In the genomic region with DNA sequence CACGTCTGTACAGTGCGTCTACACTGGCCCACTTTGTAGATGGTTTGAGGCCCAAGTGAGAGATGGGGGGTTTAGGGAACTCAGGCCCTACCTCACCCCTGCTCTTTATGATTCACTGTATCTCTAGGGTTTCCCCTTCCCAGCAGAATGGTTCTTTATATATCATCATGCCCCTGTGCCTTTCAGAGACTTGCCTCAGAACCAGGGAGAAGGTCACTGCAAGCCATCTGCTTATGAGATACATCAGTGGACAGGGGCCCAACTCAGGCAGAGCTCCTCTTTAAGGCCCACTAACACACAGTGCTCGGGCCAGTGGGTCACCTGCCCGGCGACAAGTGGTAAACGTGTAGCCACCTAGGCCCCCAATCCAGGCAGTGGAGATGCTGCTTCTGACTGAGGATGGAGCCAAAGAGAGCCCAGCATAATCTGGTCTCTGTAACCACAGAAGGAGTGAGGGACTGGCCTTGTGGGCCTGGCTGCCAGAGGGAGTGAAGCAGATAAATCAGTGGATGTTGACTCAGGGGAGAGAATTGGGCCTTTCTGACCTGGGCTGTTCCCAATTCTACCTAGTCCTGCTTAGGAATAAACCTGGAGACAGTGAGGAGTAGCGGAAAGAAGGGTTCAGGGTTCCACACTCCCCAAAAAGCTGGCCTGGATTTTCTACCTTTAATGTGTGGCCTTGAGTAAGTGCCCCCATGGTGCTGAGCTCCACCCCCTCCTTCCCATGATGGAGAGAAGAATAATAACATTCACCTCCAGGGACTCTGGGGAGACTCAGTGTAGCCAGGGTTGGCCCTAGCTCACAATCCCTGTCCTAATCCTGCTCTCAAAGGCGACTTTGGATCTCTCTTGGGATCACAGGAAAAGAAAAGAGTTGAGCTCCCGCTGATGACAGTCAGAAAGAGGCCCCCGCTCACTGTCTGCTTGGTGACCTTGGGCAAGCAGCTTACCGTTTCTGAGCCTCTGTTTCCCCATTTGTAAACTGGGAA, we compare ENCODE assay signal across 10 cellular contexts. TPM values are rescaled to one million over a fixed set of nuclear protein-coding genes. Genes with fewer than 3 reads are reported as not detected.
DNase-seq lines count a peak whose midpoint lies in the region; ATAC-seq, FAIRE-seq and TF ChIP-seq lines count a peak whose summit lies in the region.
"Had no signal": no experiment of that assay in that cellular context is flagged by ENCODE, and none has a peak within 500 bp of the region (broad histone marks: within the 10 kb centered on the region; RNA-seq: fewer than 3 reads in every experiment).

No MANE protein-coding gene starts in this region.

- peaks cover 18% of the 10 kb centered on the region for H4K20me1 ChIP-seq in K562 (replicated peaks; ENCODE audit: control insufficient read depth, insufficient read depth, low read length)

- H3K27me3 Mint-ChIP-seq in activated T-cell treated with anti-CD3 and anti-CD28 coated beads, Interleukin-2, amount 50 U/mL, for 4 hours (ENCODE audit: low read depth), result no peaks in the 10 kb centered on the region
- no peaks in the 10 kb centered on the region for H3K27me3 Mint-ChIP-seq in memory B cell

- DNase-seq in activated T-cell treated with anti-CD3 and anti-CD28 coated beads, Interleukin-2, amount 50 U/mL, for 4 hours, result no peak
- DNase-seq in activated T-cell treated with anti-CD3 and anti-CD28 coated beads for 4 hours (no peak), K562 (ENCODE audit: extremely low read depth in 1 of 4, low spot score in 3 of 4) (no peak), memory B cell (ENCODE audit: low spot score in 2 of 2) (no peak), tibial nerve (ENCODE audit: low spot score in 2 of 2) (no peak), NCI-H2107 treated with DMSO at 0.1 percent for 48 hours (lab: John Stamatoyannopoulos, UW; ENCODE audit: unreplicated experiment) (no peak), amygdala (lab: John Stamatoyannopoulos, UW) (no peak)
- DNase-seq: DMS 273 treated with DMSO at 0.1 percent for 48 hours, H9 had no signal

- H3K27me3 ChIP-seq in K562 (ENCODE audit: control insufficient read depth in 2 of 2, insufficient read depth in 2 of 2, low read length in 2 of 2) (no peaks in the 10 kb centered on the region), tibial nerve (no peaks in the 10 kb centered on the region)

- TF ChIP-seq RAD21 in K562 (CRISPR knock-in tag; conservative IDR thresholded peaks at IDR 0.05 in 1 of 2, IDR thresholded peaks at IDR 0.05 in 1 of 2), result no peak

- POLR2A ChIA-PET in K562 (lab: Yijun Ruan, JAX), result interaction anchor here (0.6 to 2.6 kb wide), 10 partner anchors 8 to 709 kb away, joined by 3 to 12 read pairs (median 3); no protein-coding TSS in a partner anchor

- H3K27ac ChIP-seq in K562 (ENCODE audit: extremely low read depth, low read depth, low read length) (peak overlapping the region; percentile 99; the same call in 2 of the 3 replicates), tibial nerve (peak overlapping the region; percentile 97 to 99 (median 99))

- H3K36me3 ChIP-seq in K562 (ENCODE audit: control insufficient read depth, insufficient read depth, low read length) (peaks cover 14% of the 10 kb centered on the region), tibial nerve (peaks cover 4 to 14% (median 12%) of the 10 kb centered on the region in 3 donors)

- in situ Hi-C loops in K562 (cut with MboI), result no loop called here

- H3K4me2 ChIP-seq in K562 (ENCODE audit: insufficient read depth, low read length), result peak overlapping the region; percentile 21; the same call in 1 of the 2 replicates

- ATAC-seq in activated T-cell treated with anti-CD3 and anti-CD28 coated beads, Interleukin-2, amount 50 U/mL, for 4 hours, result peak; percentile 17 to 22
- ATAC-seq in K562, result no peak
- no peak for ATAC-seq in memory B cell (ENCODE audit: low read depth)
- no peak for ATAC-seq in GM18519 (IDR thresholded peaks at IDR 0.05; ENCODE audit: low FRiP score, unreplicated experiment)

- TF ChIP-seq POLR2A in K562 (conservative IDR thresholded peaks at IDR 0.05), result no peak
- no peak for TF ChIP-seq POLR2A in tibial nerve (IDR thresholded peaks at IDR 0.05)

- H3K9me3 ChIP-seq in K562 (replicated peaks; ENCODE audit: control insufficient read depth, insufficient read depth, low read depth, low read length) (no peaks in the 10 kb centered on the region), tibial nerve (no peaks in the 10 kb centered on the region)

- 77% methylated on average over 11 of the region's 11 CpGs for WGBS in K562 (ENCODE audit: insufficient coverage, low coverage, missing lambda C conversion rate)
- 84 to 88% methylated on average over 11 of the region's 11 CpGs for WGBS in tibial nerve, 2 donors

- H3K4me1 ChIP-seq in K562 (replicated peaks in 1 of 2; ENCODE audit: control insufficient read depth in 2 of 2, insufficient read depth in 2 of 2, low read length in 2 of 2) (peaks cover 64 to 67% of the 10 kb centered on the region in 2 experiments), tibial nerve (peaks cover 0 to 75% (median 46%) of the 10 kb centered on the region in 4 donors)

- TF ChIP-seq CTCF in K562 (IDR thresholded peaks at IDR 0.05 in 2 of 3, conservative IDR thresholded peaks at IDR 0.05 in 1 of 3; ENCODE audit: insufficient read depth in 2 of 3, low read depth in 1 of 3, low read length in 3 of 3) (no peak), tibial nerve (IDR thresholded peaks at IDR 0.05) (no peak)

- intact Hi-C loops in K562 (cut with micrococcal nuclease), result loop anchor here (2.0 to 10.0 kb wide), 2 partner anchors 29 to 551 kb away; partner anchors contain the start of gene STC2

- H3K27ac Mint-ChIP-seq in memory B cell, result peak overlapping the region; percentile 100

- H3K4me1 Mint-ChIP-seq in activated T-cell treated with anti-CD3 and anti-CD28 coated beads, Interleukin-2, amount 50 U/mL, for 4 hours (ENCODE audit: low read depth), result peaks cover 73% of the 10 kb centered on the region
- H3K4me1 Mint-ChIP-seq in memory B cell, result peaks cover 27% of the 10 kb centered on the region

- H3K9ac ChIP-seq in K562 (ENCODE audit: insufficient read depth in 1 of 2, low read depth in 2 of 2, low read length in 2 of 2), result peak overlapping the region; percentile 12 to 16; a peak in 2 of 4 replicates

- peaks cover 23% of the 10 kb centered on the region for H3K79me2 ChIP-seq in K562 (ENCODE audit: control insufficient read depth, insufficient read depth, low read length)

- FAIRE-seq in K562 (lab: Jason Lieb, UNC), result no peak

- H2AFZ ChIP-seq in K562 (ENCODE audit: low read depth, low read length), result peak overlapping the region; percentile 51

- H3K9me1 ChIP-seq in K562 (ENCODE audit: control insufficient read depth, insufficient read depth, low read length), result peaks cover 5% of the 10 kb centered on the region

- peak overlapping the region; percentile 38 for H3K4me3 Mint-ChIP-seq in activated T-cell treated with anti-CD3 and anti-CD28 coated beads, Interleukin-2, amount 50 U/mL, for 4 hours
- H3K4me3 Mint-ChIP-seq in memory B cell, result peak overlapping the region; percentile 29

- H3K4me3 ChIP-seq in K562 (no peak overlapping the region), tibial nerve (no peak overlapping the region)

- CTCF ChIA-PET in K562 (lab: Yijun Ruan, JAX; ENCODE audit: low intra/inter-chr PET ratio), result no interaction called here

- peaks cover 12% of the 10 kb centered on the region for H3K36me3 Mint-ChIP-seq in activated T-cell treated with anti-CD3 and anti-CD28 coated beads, Interleukin-2, amount 50 U/mL, for 4 hours (ENCODE audit: insufficient read depth)
- peaks cover 7% of the 10 kb centered on the region for H3K36me3 Mint-ChIP-seq in memory B cell

- no peaks in the 10 kb centered on the region for H3K9me3 Mint-ChIP-seq in activated T-cell treated with anti-CD3 and anti-CD28 coated beads, Interleukin-2, amount 50 U/mL, for 4 hours
- H3K9me3 Mint-ChIP-seq in memory B cell, result no peaks in the 10 kb centered on the region
- H3K9me3 Mint-ChIP-seq: H9 had no signal

- BruUV-seq in K562 (replicated peaks; lab: Mats Ljungman, UMichigan), result no TSS peak

- no peak for TF ChIP-seq EP300 in K562 (IDR thresholded peaks at IDR 0.05; ENCODE audit: low read length)
- no peak for TF ChIP-seq EP300 in tibial nerve (IDR thresholded peaks at IDR 0.05)

TF ChIP-seq in K562, 482 proteins besides CTCF, POLR2A, EP300 and RAD21 (continues in another document):
- no peak for TF ChIP-seq ZFP36 (IDR thresholded peaks at IDR 0.05; ENCODE audit: low read depth, low read length, partially characterized antibody)
- TF ChIP-seq, protein P1, sequence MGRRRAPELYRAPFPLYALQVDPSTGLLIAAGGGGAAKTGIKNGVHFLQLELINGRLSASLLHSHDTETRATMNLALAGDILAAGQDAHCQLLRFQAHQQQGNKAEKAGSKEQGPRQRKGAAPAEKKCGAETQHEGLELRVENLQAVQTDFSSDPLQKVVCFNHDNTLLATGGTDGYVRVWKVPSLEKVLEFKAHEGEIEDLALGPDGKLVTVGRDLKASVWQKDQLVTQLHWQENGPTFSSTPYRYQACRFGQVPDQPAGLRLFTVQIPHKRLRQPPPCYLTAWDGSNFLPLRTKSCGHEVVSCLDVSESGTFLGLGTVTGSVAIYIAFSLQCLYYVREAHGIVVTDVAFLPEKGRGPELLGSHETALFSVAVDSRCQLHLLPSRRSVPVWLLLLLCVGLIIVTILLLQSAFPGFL (CRISPR knock-in tag; IDR thresholded peaks at IDR 0.05), result no peak

RNA-seq across cellular contexts. Expression of gene DUSP1, which starts 2.8 kb away (rescaled TPM):
- 10 to 100 TPM; 11.4 to 15.0 (median 15.0) TPM for total RNA-seq in activated T-cell treated with anti-CD3 and anti-CD28 coated beads, Interleukin-2, amount 50 U/mL, for 4 hours
- total RNA-seq in K562 (2011; cell fraction: chromatin; rRNA removed; ENCODE audit: low replicate concordance), result 11.5 and 24.3 TPM in 2 replicates
- 32.5 and 33.0 TPM in 2 replicates for total RNA-seq in K562 (2011; cell fraction: nucleolus; rRNA removed)
- 17.9 and 22.4 TPM in 2 replicates for total RNA-seq in K562 (2011; cell fraction: nucleoplasm; rRNA removed)
- 12.8 and 18.9 TPM in 2 replicates for total RNA-seq in K562 (2014; rRNA removed)
- 5.0 and 7.3 TPM in 2 replicates for total RNA-seq in K562 (2014; rRNA removed; fragmentation: Illumina TruSeq; extraction: Trizol)
- total RNA-seq in K562 (2015; rRNA removed; fragmentation: Illumina TruSeq; extraction: Trizol), result 4.4 and 4.8 TPM in 2 replicates
- 14.2 and 17.1 TPM in 2 replicates for total RNA-seq in K562 (2021)
- polyA plus RNA-seq in K562 (2011; rRNA removed), result 12.6 and 13.3 TPM in 2 replicates
- polyA plus RNA-seq in K562 (2011; cell fraction: cytosol; rRNA removed), result 16.2 and 25.8 TPM in 2 replicates
- polyA plus RNA-seq in K562 (2011; cell fraction: nucleus; rRNA removed), result 26.5 and 30.4 TPM in 2 replicates
- 8.3 and 11.4 TPM in 2 replicates for polyA plus RNA-seq in K562 (2012)
- polyA plus RNA-seq in K562 (2014; fragmentation: Illumina TruSeq; extraction: Trizol), result 8.0 and 8.5 TPM in 2 replicates
- polyA plus RNA-seq in K562 (2014; fragmentation: Nextera tagmentation; extraction: Ambion mirVana), result 1 to 10 TPM; 2.1 to 3.0 TPM
- polyA plus RNA-seq in K562 (2014; rRNA removed), result 10.1 and 14.1 TPM in 2 replicates
- polyA minus RNA-seq in K562 (2011; rRNA and poly(A)+ RNA removed), result 13.6 and 20.8 TPM in 2 replicates
- polyA minus RNA-seq in K562 (2011; cell fraction: cytosol; rRNA and poly(A)+ RNA removed), result 13.5 and 14.0 TPM in 2 replicates
- 23.3 and 31.2 TPM in 2 replicates for polyA minus RNA-seq in K562 (2011; cell fraction: nucleus; rRNA and poly(A)+ RNA removed)
- 1,000 to 10,000 TPM; 1,787 to 2,412 (median 1,885) TPM for total RNA-seq in tibial nerve

Comparison
In these comparisons a context has a peak if more than half of its experiments do, and no peak if none do; other contexts are left out.
1. ATAC-seq: peak in activated T-cell treated with anti-CD3 and anti-CD28 coated beads, Interleukin-2, amount 50 U/mL, for 4 hours (2 of 2); none in K562 (single experiment), memory B cell (single experiment) and GM18519 (single experiment).
2. RNA of gene DUSP1, which starts 2.8 kb away (total RNA-seq): 1,787 to 2,412 TPM in tibial nerve; 11.4 to 15.0 TPM in activated T-cell treated with anti-CD3 and anti-CD28 coated beads, Interleukin-2, amount 50 U/mL, for 4 hours and 4.4 to 33.0 TPM in K562; every median in the first group is over 10 times any median in the second.